22 cellular contexts compared by ENCODE assay signal in the genomic region with DNA sequence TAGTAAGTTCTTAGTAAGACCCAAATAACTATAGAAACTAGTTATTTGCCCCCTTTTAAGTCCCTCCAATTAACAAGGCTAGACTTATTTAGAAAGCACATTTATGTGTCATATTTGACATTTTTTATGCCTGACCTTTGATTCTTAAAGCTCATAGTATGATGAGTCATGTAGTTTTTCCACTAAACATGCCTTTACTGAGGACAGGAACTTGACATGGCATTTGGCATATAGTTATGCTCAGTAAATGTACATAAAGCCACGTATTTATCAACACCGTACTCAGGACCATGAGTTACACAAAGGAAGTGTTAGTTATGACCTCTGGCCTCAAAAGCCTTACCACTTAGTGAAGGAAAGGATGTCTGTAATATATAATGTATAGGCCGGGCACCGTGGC.
A peak's percentile ranks its signal among the peaks of the same experiment; 100 is the strongest.
DNase-seq lines count a peak whose midpoint lies in the region; ATAC-seq and TF ChIP-seq lines count a peak whose summit lies in the region.
"Had no signal": no experiment of that assay in that cellular context is flagged by ENCODE, and none has a peak within 500 bp of the region (broad histone marks: within the 10 kb centered on the region; RNA-seq: fewer than 3 reads in every experiment).

No MANE protein-coding gene starts in this region.

- H3K27me3 Mint-ChIP-seq in HFFc6 (ENCODE audit: insufficient read depth) = peaks cover 20% of the 10 kb centered on the region
- H3K27me3 Mint-ChIP-seq: type B pancreatic cell had no signal

- H3K36me3 Mint-ChIP-seq in HFFc6 (ENCODE audit: low read depth) = no peaks in the 10 kb centered on the region
- H3K36me3 Mint-ChIP-seq: CD4-positive, alpha-beta memory T cell; type B pancreatic cell had no signal

- no peak overlapping the region for H3K4me3 Mint-ChIP-seq in HFFc6
- H3K4me3 Mint-ChIP-seq: CD4-positive, alpha-beta memory T cell; central memory CD8-positive, alpha-beta T cell; type B pancreatic cell had no signal

- peak; percentile 37 for DNase-seq in EL
- peak; percentile 16 for DNase-seq in HFFc6
- DNase-seq in adipocyte (ENCODE audit: low read depth) = peak; percentile 66
- DNase-seq in fibroblast of villous mesenchyme (ENCODE audit: low read depth) = peak; percentile 28
- DNase-seq in DMS 273 (lab: John Stamatoyannopoulos, UW; ENCODE audit: unreplicated experiment) = no peak
- DNase-seq in glomerular visceral epithelial cell (ENCODE audit: extremely low spot score) = no peak
- no peak for DNase-seq in activated CD4-positive, alpha-beta T cell treated with anti-CD3 and anti-CD28 coated beads for 4 hours
- DNase-seq: CD4-positive, alpha-beta memory T cell; DMS79; effector memory CD4-positive, alpha-beta T cell; head of caudate nucleus; left lung; MM.1S; NCI-H1436; NCI-H524; posterior cingulate gyrus; stimulated activated CD4-positive, alpha-beta T cell treated with anti-CD3 and anti-CD28 coated beads, Interleukin-1b, Interleukin-23, amount 100 ng/mL, for 48 hours; stomach; T1000 had no signal

- no peaks in the 10 kb centered on the region for H3K9me3 ChIP-seq in adipocyte (ENCODE audit: control insufficient read depth, low read length)
- H3K9me3 ChIP-seq: left lung, stomach had no signal

- H3K36me3 ChIP-seq in adipocyte (ENCODE audit: control insufficient read depth, insufficient read depth, low read length, severe bottlenecking) = no peaks in the 10 kb centered on the region
- H3K36me3 ChIP-seq: left lung, stomach had no signal

- H3K9me3 Mint-ChIP-seq in HFFc6 = no peaks in the 10 kb centered on the region
- H3K9me3 Mint-ChIP-seq: CD4-positive, alpha-beta memory T cell; central memory CD8-positive, alpha-beta T cell; type B pancreatic cell had no signal

- peaks cover 8% of the 10 kb centered on the region for H3K4me1 Mint-ChIP-seq in HFFc6 (ENCODE audit: low read depth)
- H3K4me1 Mint-ChIP-seq: CD4-positive, alpha-beta memory T cell; central memory CD8-positive, alpha-beta T cell had no signal

- no peak overlapping the region for H3K27ac Mint-ChIP-seq in HFFc6
- H3K27ac Mint-ChIP-seq: CD4-positive, alpha-beta memory T cell; type B pancreatic cell had no signal

- no peaks in the 10 kb centered on the region for H3K27me3 ChIP-seq in adipocyte (replicated peaks; ENCODE audit: control insufficient read depth, insufficient read depth, low read length)
- H3K27me3 ChIP-seq: left lung, stomach had no signal

- no peak for ATAC-seq in GM18868 (IDR thresholded peaks at IDR 0.05; ENCODE audit: unreplicated experiment)
- ATAC-seq: left lung had no signal

- no peak overlapping the region for H3K9ac ChIP-seq in adipocyte (ENCODE audit: low read length)

- H3K4me1 ChIP-seq in adipocyte (ENCODE audit: control insufficient read depth, insufficient read depth, low read length) = peaks cover 4% of the 10 kb centered on the region
- H3K4me1 ChIP-seq: left lung, stomach had no signal

- H3K4me3 ChIP-seq in adipocyte (ENCODE audit: low read length) = no peak overlapping the region
- no peak overlapping the region for H3K4me3 ChIP-seq in fibroblast of villous mesenchyme (ENCODE audit: low read depth, low read length)
- H3K4me3 ChIP-seq: left lung, stomach had no signal

- no peak for TF ChIP-seq CTCF in HFFc6 (IDR thresholded peaks at IDR 0.05)
- TF ChIP-seq CTCF in fibroblast of villous mesenchyme (IDR thresholded peaks at IDR 0.05; ENCODE audit: insufficient read depth, low read depth, low read length) = no peak

Comparison
In these comparisons a context has a peak if more than half of its experiments do, and no peak if none do; other contexts are left out.
1. DNase-seq: peak in EL (single experiment), HFFc6 (single experiment), adipocyte (single experiment) and fibroblast of villous mesenchyme (single experiment); none in DMS 273 (single experiment), glomerular visceral epithelial cell (single experiment) and activated CD4-positive, alpha-beta T cell treated with anti-CD3 and anti-CD28 coated beads for 4 hours (0 of 2).